In the genomic region with DNA sequence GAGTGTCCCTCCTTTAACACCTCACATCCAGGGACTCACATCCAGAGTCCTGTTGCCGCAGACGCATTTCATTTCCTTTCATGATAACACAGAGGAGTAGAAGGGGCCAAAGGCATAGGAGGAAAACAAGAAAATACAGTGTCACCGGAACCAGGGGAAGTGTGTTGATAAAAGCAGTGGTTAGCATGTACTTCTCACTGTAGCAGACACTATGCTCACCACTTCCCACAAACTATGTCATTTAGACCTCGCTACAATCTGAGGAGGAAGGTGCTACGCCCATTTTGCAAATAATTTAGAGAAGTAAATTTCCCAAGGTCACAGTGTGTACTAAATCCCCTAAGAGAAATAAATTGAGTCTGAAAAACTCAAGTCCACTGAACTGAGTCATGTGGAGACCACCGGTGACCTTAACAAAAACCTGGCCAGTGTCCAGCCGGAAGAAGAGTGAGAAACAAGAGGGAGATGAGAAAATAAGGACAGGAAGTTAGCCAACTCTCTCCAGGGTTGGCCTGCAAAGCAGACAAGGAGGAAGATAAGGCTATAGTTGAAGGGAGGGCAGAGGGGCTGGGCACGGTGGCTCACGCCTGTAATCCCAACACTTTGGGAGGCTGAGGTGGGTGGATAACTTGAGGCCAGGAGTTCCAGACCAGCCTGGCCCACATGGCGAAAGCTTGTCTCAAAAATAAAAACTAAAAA, we compare ENCODE assay signal across 1 cellular context.
TF ChIP-seq lines count a peak whose summit lies in the region.

No MANE protein-coding gene starts in this region.

TF ChIP-seq in GM23338, 12 proteins besides CTCF, POLR2A, EP300 and RAD21 (continued from another document):
- TF ChIP-seq, protein P1, sequence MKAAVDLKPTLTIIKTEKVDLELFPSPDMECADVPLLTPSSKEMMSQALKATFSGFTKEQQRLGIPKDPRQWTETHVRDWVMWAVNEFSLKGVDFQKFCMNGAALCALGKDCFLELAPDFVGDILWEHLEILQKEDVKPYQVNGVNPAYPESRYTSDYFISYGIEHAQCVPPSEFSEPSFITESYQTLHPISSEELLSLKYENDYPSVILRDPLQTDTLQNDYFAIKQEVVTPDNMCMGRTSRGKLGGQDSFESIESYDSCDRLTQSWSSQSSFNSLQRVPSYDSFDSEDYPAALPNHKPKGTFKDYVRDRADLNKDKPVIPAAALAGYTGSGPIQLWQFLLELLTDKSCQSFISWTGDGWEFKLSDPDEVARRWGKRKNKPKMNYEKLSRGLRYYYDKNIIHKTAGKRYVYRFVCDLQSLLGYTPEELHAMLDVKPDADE (IDR thresholded peaks at IDR 0.05) = no peak
- TF ChIP-seq POLR2AphosphoS5 (IDR thresholded peaks at IDR 0.05; ENCODE audit: low read depth) = no peak
